In the genomic region with DNA sequence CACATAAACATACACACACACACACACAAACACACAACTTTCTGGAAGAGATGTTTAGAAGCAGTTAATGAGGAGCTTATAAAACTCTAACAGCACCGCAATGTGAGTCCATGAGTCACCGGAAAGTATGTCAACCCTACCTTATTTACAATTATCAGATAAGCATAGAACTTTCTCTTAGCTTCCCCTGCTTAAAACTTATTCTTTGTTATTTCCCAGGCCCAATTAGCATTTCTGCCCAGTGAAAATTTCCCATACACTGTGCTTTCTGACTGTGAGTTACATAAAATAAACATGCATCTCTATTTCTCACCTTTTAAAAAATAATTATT, we compare ENCODE assay signal across 21 cellular contexts.
DNase-seq lines count a peak whose midpoint lies in the region; ATAC-seq and TF ChIP-seq lines count a peak whose summit lies in the region.
"Had no signal": no experiment of that assay in that cellular context is flagged by ENCODE, and none has a peak within 500 bp of the region (broad histone marks: within the 10 kb centered on the region; RNA-seq: fewer than 3 reads in every experiment).

No MANE protein-coding gene starts in this region.

- H3K4me3 ChIP-seq in AG04449 (ENCODE audit: low read depth, low read length), result no peak overlapping the region
- H3K4me3 ChIP-seq in brain microvascular endothelial cell (ENCODE audit: low read depth, low read length), result no peak overlapping the region
- no peak overlapping the region for H3K4me3 ChIP-seq in mesenchymal stem cell (ENCODE audit: insufficient read depth in 1 of 2, low read depth in 1 of 2, low read length in 2 of 2)
- no peak overlapping the region for H3K4me3 ChIP-seq in testis
- H3K4me3 ChIP-seq: SK-N-MC, transverse colon had no signal

- intact Hi-C loops in testis (cut with DNase I; ENCODE audit: low total_unique reads), result no loop called here

- H3K27ac ChIP-seq in brain microvascular endothelial cell (peak overlapping the region; percentile 89), mesenchymal stem cell (ENCODE audit: low read length, poor library complexity, severe bottlenecking) (no peak overlapping the region), testis (no peak overlapping the region)
- H3K27ac ChIP-seq: SK-N-MC, transverse colon had no signal

- no peaks in the 10 kb centered on the region for H3K79me1 ChIP-seq in mesenchymal stem cell (replicated peaks; ENCODE audit: low read length, poor library complexity, severe bottlenecking)

- no peak for ATAC-seq in GM18519 (IDR thresholded peaks at IDR 0.05; ENCODE audit: low FRiP score, unreplicated experiment)
- ATAC-seq in GM19324 (IDR thresholded peaks at IDR 0.05; ENCODE audit: low FRiP score, unreplicated experiment), result no peak
- ATAC-seq: natural killer cell treated with Interleukin-12 subunit alpha and Interleukin-12 subunit beta and Interleukin-15 and Interleukin-18, amount 100 ng/mL, for 72 hours had no signal

- H3K27me3 ChIP-seq in brain microvascular endothelial cell (replicated peaks) (no peaks in the 10 kb centered on the region), mesenchymal stem cell (ENCODE audit: control insufficient read depth in 1 of 2, insufficient read depth in 1 of 2, low read length in 2 of 2) (no peaks in the 10 kb centered on the region), testis (no peaks in the 10 kb centered on the region)
- H3K27me3 ChIP-seq: transverse colon had no signal

- H2AK5ac ChIP-seq in mesenchymal stem cell (ENCODE audit: low read length, severe bottlenecking), result no peak overlapping the region

- no peak overlapping the region for H3K18ac ChIP-seq in mesenchymal stem cell (ENCODE audit: low read depth in 1 of 2, low read length in 2 of 2)

- POLR2A ChIA-PET in AG04449 (lab: Yijun Ruan, JAX), result no interaction called here

- H2BK12ac ChIP-seq in mesenchymal stem cell (ENCODE audit: low read length in 2 of 2), result no peak overlapping the region

- no peak overlapping the region for H4K91ac ChIP-seq in mesenchymal stem cell (ENCODE audit: low read length)

- CTCF ChIA-PET in AG04449 (lab: Yijun Ruan, JAX), result interaction anchor here (0.9 kb wide), 1 partner anchor 10 kb away, joined by 4 read pairs; no protein-coding TSS in a partner anchor

- no peak overlapping the region for H3K4ac ChIP-seq in mesenchymal stem cell (ENCODE audit: low read depth in 1 of 2, low read length in 2 of 2)

- no peak overlapping the region for H3K23ac ChIP-seq in mesenchymal stem cell (ENCODE audit: low read length in 2 of 2)

- in situ Hi-C loops in brain microvascular endothelial cell (cut with HindIII; ENCODE audit: low pct_ligation_motif_present, low sequenced_read_pairs), result no loop called here

- no peaks in the 10 kb centered on the region for H3K4me1 ChIP-seq in mesenchymal stem cell (ENCODE audit: control insufficient read depth, insufficient read depth, low read depth, low read length)
- H3K4me1 ChIP-seq in testis, result no peaks in the 10 kb centered on the region
- H3K4me1 ChIP-seq: transverse colon had no signal

- no peaks in the 10 kb centered on the region for H3K9me3 ChIP-seq in mesenchymal stem cell (ENCODE audit: control insufficient read depth, low read length)
- H3K9me3 ChIP-seq in testis, result no peaks in the 10 kb centered on the region
- H3K9me3 ChIP-seq: transverse colon had no signal

- H3K4me2 ChIP-seq in mesenchymal stem cell (ENCODE audit: low read length, poor library complexity, severe bottlenecking), result no peak overlapping the region

- no peak overlapping the region for H3K14ac ChIP-seq in mesenchymal stem cell (ENCODE audit: low read length in 2 of 2)

- H3K36me3 ChIP-seq in brain microvascular endothelial cell (replicated peaks), result no peaks in the 10 kb centered on the region
- H3K36me3 ChIP-seq in mesenchymal stem cell (ENCODE audit: control insufficient read depth in 1 of 2, insufficient read depth in 2 of 2, low read depth in 1 of 2, low read length in 2 of 2), result no peaks in the 10 kb centered on the region
- H3K36me3 ChIP-seq in testis (ENCODE audit: low read depth, missing control alignments), result no peaks in the 10 kb centered on the region
- H3K36me3 ChIP-seq: transverse colon had no signal

- WGBS in mesenchymal stem cell, result 35% methylated on average over 2 of the region's 2 CpGs
- WGBS in testis, 2 donors, result 93 to 94% methylated on average over 2 of the region's 2 CpGs

- H2AFZ ChIP-seq in mesenchymal stem cell (ENCODE audit: low read depth, low read length), result no peak overlapping the region

- no peak overlapping the region for H4K8ac ChIP-seq in mesenchymal stem cell (ENCODE audit: low read length)

- TF ChIP-seq POLR2A in testis (IDR thresholded peaks at IDR 0.05), result no peak

- H2BK120ac ChIP-seq in mesenchymal stem cell (ENCODE audit: low read depth, low read length), result no peak overlapping the region

- no peak for TF ChIP-seq CTCF in AG04449 (IDR thresholded peaks at IDR 0.05; ENCODE audit: insufficient read depth, low read length, missing control alignments)
- TF ChIP-seq CTCF in brain microvascular endothelial cell (IDR thresholded peaks at IDR 0.05; ENCODE audit: low read depth, low read length, missing control alignments), result no peak
- TF ChIP-seq CTCF in testis (IDR thresholded peaks at IDR 0.05), result no peak

- H2BK15ac ChIP-seq in mesenchymal stem cell (ENCODE audit: low read depth, poor library complexity, severe bottlenecking), result no peak overlapping the region

- DNase-seq in AG04449 (ENCODE audit: low read depth, low spot score) (peak; percentile 33), HT1080 (ENCODE audit: low read depth) (peak; percentile 6), brain microvascular endothelial cell (peak; percentile 40), mesenchymal stem cell (peak; percentile 80), testis (no peak), HUDEP-2 (lab: John Stamatoyannopoulos, UW; ENCODE audit: unreplicated experiment in 76 of 76) (no peak)
- DNase-seq: activated CD4-positive, alpha-beta T cell treated with anti-CD3 and anti-CD28 coated beads, Interleukin-2, amount 10 ng/mL, durations not matched to agents 24 days and 14 days; activated CD8-positive, alpha-beta memory T cell treated with anti-CD3 and anti-CD28 coated beads, Interleukin-2, amount 50 U/mL, for 48 hours; erythroblast; GDM1; immature natural killer cell; mammary epithelial cell; NCI-H1092 treated with DMSO at 0.1 percent for 48 hours; NCI-H2171; NCI-H774; stimulated activated naive CD4-positive, alpha-beta T cell treated with Interleukin-2 at 50 U/mL for 16 hours; transverse colon had no signal

- H2BK5ac ChIP-seq in mesenchymal stem cell (ENCODE audit: low read depth, low read length, poor library complexity, severe bottlenecking), result no peak overlapping the region

- no peak overlapping the region for H3K9ac ChIP-seq in mesenchymal stem cell (ENCODE audit: low read length)

Comparison
In these comparisons a context has a peak if more than half of its experiments do, and no peak if none do; other contexts are left out.
1. DNase-seq: peak in AG04449 (single experiment), HT1080 (single experiment), brain microvascular endothelial cell (single experiment) and mesenchymal stem cell (single experiment); none in testis (single experiment) and HUDEP-2 (0 of 76).